21 cellular contexts compared by ENCODE assay signal in genomic region chr7:44222074-44222473, GRCh38. TPM values are rescaled to one million over a fixed set of nuclear protein-coding genes. Genes with fewer than 3 reads are reported as not detected.
DNase-seq lines count a peak whose midpoint lies in the region; ATAC-seq, FAIRE-seq and TF ChIP-seq lines count a peak whose summit lies in the region.
"Had no signal": no experiment of that assay in that cellular context is flagged by ENCODE, and none has a peak within 500 bp of the region (broad histone marks: within the 10 kb centered on the region; RNA-seq: fewer than 3 reads in every experiment).

No MANE protein-coding gene starts in this region.

- H3K27ac ChIP-seq in HepG2 (ENCODE audit: extremely low read length, insufficient read depth, low read length): no peak overlapping the region
- no peak overlapping the region for H3K27ac ChIP-seq in sigmoid colon
- H3K27ac ChIP-seq: A549; BLaER1 treated with 17β-estradiol and CSF1 and Interleukin-3, amounts not matched to agents 10 nM and 100 nM; PC-9; SK-N-MC had no signal

- 57% methylated on average over 11 of the region's 11 CpGs for WGBS in HepG2 (ENCODE audit: low lambda C conversion rate)
- WGBS in sigmoid colon, 2 donors: 84 to 86% methylated on average over 11 of the region's 11 CpGs

- no peaks in the 10 kb centered on the region for H3K9me3 Mint-ChIP-seq in MCF 10A (ENCODE audit: unreplicated experiment)
- H3K9me3 Mint-ChIP-seq: CD8-positive, alpha-beta memory T cell; HFFc6 had no signal

- no peak for ATAC-seq in HepG2

- no peak overlapping the region for H3K27ac Mint-ChIP-seq in MCF 10A (ENCODE audit: low read depth, unreplicated experiment)
- H3K27ac Mint-ChIP-seq: HFFc6 had no signal

- H3K4me3 ChIP-seq in HepG2 (replicated peaks in 1 of 3; ENCODE audit: insufficient read depth in 1 of 3, low read depth in 2 of 3, low read length in 3 of 3) (no peak overlapping the region), sigmoid colon (no peak overlapping the region)
- H3K4me3 ChIP-seq: A549; BLaER1 treated with 17β-estradiol and CSF1 and Interleukin-3, amounts not matched to agents 10 nM and 100 nM; PC-9; SK-N-MC had no signal

- TF ChIP-seq POLR2A in HepG2 (IDR thresholded peaks at IDR 0.05; ENCODE audit: insufficient read depth in 1 of 2, low read depth in 2 of 2, low read length in 2 of 2): no peak
- TF ChIP-seq POLR2A in sigmoid colon (IDR thresholded peaks at IDR 0.05): no peak

- H3K4me3 Mint-ChIP-seq in MCF 10A (ENCODE audit: unreplicated experiment): no peak overlapping the region
- H3K4me3 Mint-ChIP-seq: CD8-positive, alpha-beta memory T cell; HFFc6 had no signal

- intact Hi-C loops in HepG2 (cut with micrococcal nuclease; ENCODE audit: unreplicated experiment): no loop called here
- intact Hi-C loops in sigmoid colon (cut with DNase I): no loop called here
- intact Hi-C loops in MCF 10A (cut with micrococcal nuclease): no loop called here

- peaks cover 39% of the 10 kb centered on the region for H3K4me1 ChIP-seq in HepG2 (ENCODE audit: insufficient read depth, low read length)
- H3K4me1 ChIP-seq in sigmoid colon: no peaks in the 10 kb centered on the region
- H3K4me1 ChIP-seq: A549; BLaER1 treated with 17β-estradiol and CSF1 and Interleukin-3, amounts not matched to agents 10 nM and 100 nM had no signal

- peaks cover 4% of the 10 kb centered on the region for H3K36me3 Mint-ChIP-seq in MCF 10A (ENCODE audit: insufficient read depth, unreplicated experiment)
- H3K36me3 Mint-ChIP-seq: CD8-positive, alpha-beta memory T cell had no signal

- H3K4me2 ChIP-seq in HepG2 (ENCODE audit: low read depth, low read length): peak overlapping the region; percentile 54; the same call in 1 of the 2 replicates
- H3K4me2 ChIP-seq: A549; BLaER1 treated with 17β-estradiol and CSF1 and Interleukin-3, amounts not matched to agents 10 nM and 100 nM had no signal

- H3K36me3 ChIP-seq in HepG2 (replicated peaks in 1 of 2; ENCODE audit: control insufficient read depth in 1 of 2, insufficient read depth in 2 of 2, low read length in 2 of 2): no peaks in the 10 kb centered on the region
- H3K36me3 ChIP-seq in sigmoid colon: no peaks in the 10 kb centered on the region
- H3K36me3 ChIP-seq: BLaER1 treated with 17β-estradiol and CSF1 and Interleukin-3, amounts not matched to agents 10 nM and 100 nM had no signal

- BruUV-seq in HepG2 (replicated peaks; lab: Mats Ljungman, UMichigan): no TSS peak
- BruUV-seq in MCF 10A (replicated peaks; lab: Mats Ljungman, UMichigan): no TSS peak

- H2AFZ ChIP-seq in HepG2 (ENCODE audit: low read length): no peak overlapping the region
- H2AFZ ChIP-seq: PC-9 had no signal

- no peak for TF ChIP-seq RAD21 in HepG2 (CRISPR knock-in tag; IDR thresholded peaks at IDR 0.05)

- no peak for TF ChIP-seq EP300 in HepG2 (IDR thresholded peaks at IDR 0.05; ENCODE audit: low read depth in 2 of 2, low read length in 2 of 2)
- no peak for TF ChIP-seq EP300 in HepG2 (CRISPR knock-in tag; IDR thresholded peaks at IDR 0.05; ENCODE audit: borderline replicate concordance)
- no peak for TF ChIP-seq EP300 in sigmoid colon (IDR thresholded peaks at IDR 0.05)

- in situ Hi-C loops in HepG2 (cut with HindIII; ENCODE audit: extremely low pct_ligation_motif_present, low pct_unique_long_range_greater_than_20kb): no loop called here

- H3K79me2 ChIP-seq in HepG2 (ENCODE audit: insufficient read depth, low read length): no peaks in the 10 kb centered on the region

- H3K4me1 Mint-ChIP-seq in MCF 10A (ENCODE audit: insufficient read depth, unreplicated experiment): peaks cover 26% of the 10 kb centered on the region
- H3K4me1 Mint-ChIP-seq: CD8-positive, alpha-beta memory T cell had no signal

- H3K27me3 ChIP-seq in HepG2 (ENCODE audit: control insufficient read depth in 1 of 2, insufficient read depth in 2 of 2, low read length in 2 of 2): peaks cover 14 to 44% of the 10 kb centered on the region in 2 experiments; a peak in 4 of 5 replicates
- peaks cover 0 to 34% (median 20%) of the 10 kb centered on the region in 3 donors for H3K27me3 ChIP-seq in sigmoid colon
- H3K27me3 ChIP-seq: BLaER1 treated with 17β-estradiol and CSF1 and Interleukin-3, amounts not matched to agents 10 nM and 100 nM had no signal

- H3K9ac ChIP-seq in HepG2 (ENCODE audit: insufficient read depth, low read depth, low read length): no peak overlapping the region
- H3K9ac ChIP-seq: BLaER1 treated with 17β-estradiol and CSF1 and Interleukin-3, amounts not matched to agents 10 nM and 100 nM had no signal

- no peaks in the 10 kb centered on the region for H4K20me1 ChIP-seq in HepG2 (ENCODE audit: insufficient read depth, low read length)
- H4K20me1 ChIP-seq: BLaER1 treated with 17β-estradiol and CSF1 and Interleukin-3, amounts not matched to agents 10 nM and 100 nM had no signal

- H3K9me3 ChIP-seq in HepG2 (ENCODE audit: low read length) (no peaks in the 10 kb centered on the region), sigmoid colon (no peaks in the 10 kb centered on the region)
- H3K9me3 ChIP-seq: A549; BLaER1 treated with 17β-estradiol and CSF1 and Interleukin-3, amounts not matched to agents 10 nM and 100 nM had no signal

- TF ChIP-seq CTCF in HepG2 (CRISPR knock-in tag; IDR thresholded peaks at IDR 0.05) (no peak), sigmoid colon (IDR thresholded peaks at IDR 0.05) (no peak), MCF 10A (IDR thresholded peaks at IDR 0.05; ENCODE audit: unreplicated experiment) (no peak)

- CTCF ChIA-PET in HepG2 (lab: Yijun Ruan, JAX; ENCODE audit: low intra/inter-chr PET ratio, low total read pairs) (interaction anchor here (0.7 kb wide), 1 partner anchor 115 kb away, joined by 3 read pairs; no protein-coding TSS in a partner anchor), MCF 10A (lab: Yijun Ruan, JAX) (no interaction called here)

- no peaks in the 10 kb centered on the region for H3K27me3 Mint-ChIP-seq in MCF 10A (ENCODE audit: insufficient read depth, unreplicated experiment)

- POLR2A ChIA-PET in HepG2 (lab: Yijun Ruan, JAX): no interaction called here
- POLR2A ChIA-PET in MCF 10A (lab: Yijun Ruan, JAX): interaction anchor here (0.6 kb wide), 1 partner anchor 768 kb away, joined by 3 read pairs; no protein-coding TSS in a partner anchor

- no peak for FAIRE-seq in HepG2 (lab: Jason Lieb, UNC)
- FAIRE-seq: A549, GM12892, H1 had no signal

- DNase-seq in NCI-H748 (lab: John Stamatoyannopoulos, UW; ENCODE audit: unreplicated experiment) (peak; percentile 13), NCI-H748 treated with DMSO at 0.1 percent for 48 hours (lab: John Stamatoyannopoulos, UW) (no peak), NCI-H2171 treated with DMSO at 0.1 percent for 48 hours (lab: John Stamatoyannopoulos, UW) (peak; percentile 76), HepG2 (ENCODE audit: low spot score) (no peak), sigmoid colon (peak; percentile 41), putamen (ENCODE audit: low spot score) (no peak), epidermal melanocyte (ENCODE audit: insufficient read length, low spot score) (no peak), MCF 10A (ENCODE audit: unreplicated experiment) (no peak)
- DNase-seq: GDM1, HFFc6, KG1, NCI-H1436, NCI-H2081 treated with DMSO at 0.1 percent for 48 hours, NCI-H446 had no signal

RNA-seq across cellular contexts. Expression of gene YKT6, which starts 21.3 kb away (rescaled TPM):
- total RNA-seq in HepG2 (2016; rRNA removed; fragmentation: Illumina TruSeq; extraction: Trizol) (52.2 and 59.0 TPM in 2 replicates), sigmoid colon (10 to 100 TPM; 39.2 to 50.1 (median 44.5) TPM), MCF 10A (2022) (107 and 153 TPM in 2 replicates)
- 32.5 and 39.5 TPM in 2 replicates for total RNA-seq in HepG2 (2016; cell fraction: cytosol; rRNA removed; fragmentation: Illumina TruSeq; extraction: Trizol; ENCODE audit: low read depth)
- 50.3 and 53.4 TPM in 2 replicates for total RNA-seq in HepG2 (2016; cell fraction: insoluble cytoplasmic fraction; rRNA removed; fragmentation: Illumina TruSeq; extraction: Trizol)
- 72.2 and 82.9 TPM in 2 replicates for total RNA-seq in HepG2 (2016; cell fraction: membrane; rRNA removed; fragmentation: Illumina TruSeq; extraction: Trizol)
- 29.8 and 32.8 TPM in 2 replicates for total RNA-seq in HepG2 (2016; cell fraction: nucleus; rRNA removed; fragmentation: Illumina TruSeq; extraction: Trizol)
- polyA plus RNA-seq in HepG2 (2011; rRNA removed) (60.3 and 65.6 TPM in 2 replicates), sigmoid colon (10 to 100 TPM; 63.1 to 95.5 (median 73.3) TPM)
- polyA plus RNA-seq in HepG2 (2011; cell fraction: cytosol; rRNA removed): 59.3 and 64.4 TPM in 2 replicates
- 71.8 and 75.7 TPM in 2 replicates for polyA plus RNA-seq in HepG2 (2011; cell fraction: nucleus; rRNA removed)
- 36.1 and 46.4 TPM in 2 replicates for polyA plus RNA-seq in HepG2 (2012)
- polyA plus RNA-seq in HepG2 (2016; cell fraction: cytosol; fragmentation: Illumina TruSeq; extraction: Trizol; ENCODE audit: low read depth): 51.9 and 71.1 TPM in 2 replicates
- 67.7 and 77.1 TPM in 2 replicates for polyA plus RNA-seq in HepG2 (2016; cell fraction: insoluble cytoplasmic fraction; fragmentation: Illumina TruSeq; extraction: Trizol; ENCODE audit: low read depth)
- polyA plus RNA-seq in HepG2 (2016; cell fraction: membrane; fragmentation: Illumina TruSeq; extraction: Trizol; ENCODE audit: low read depth): 72.0 and 86.2 TPM in 2 replicates
- 65.4 and 71.2 TPM in 2 replicates for polyA plus RNA-seq in HepG2 (2016; cell fraction: nucleus; fragmentation: Illumina TruSeq; extraction: Trizol; ENCODE audit: insufficient read depth, low read depth)
- polyA minus RNA-seq in HepG2 (2011; rRNA and poly(A)+ RNA removed; ENCODE audit: low replicate concordance): 55.8 and 105 TPM in 2 replicates
- polyA minus RNA-seq in HepG2 (2011; cell fraction: cytosol; rRNA and poly(A)+ RNA removed): 19.1 and 20.7 TPM in 2 replicates
- polyA minus RNA-seq in HepG2 (2011; cell fraction: nucleus; rRNA and poly(A)+ RNA removed): 38.1 and 44.4 TPM in 2 replicates

RNA-seq across cellular contexts. Expression of gene GCK, which starts 32.8 kb away (rescaled TPM):
- total RNA-seq in HepG2 (2016; rRNA removed; fragmentation: Illumina TruSeq; extraction: Trizol): not detected in 2 replicates
- total RNA-seq in HepG2 (2016; cell fraction: cytosol; rRNA removed; fragmentation: Illumina TruSeq; extraction: Trizol; ENCODE audit: low read depth): not detected in 2 replicates
- total RNA-seq in HepG2 (2016; cell fraction: insoluble cytoplasmic fraction; rRNA removed; fragmentation: Illumina TruSeq; extraction: Trizol): not detected in 2 replicates
- total RNA-seq in HepG2 (2016; cell fraction: membrane; rRNA removed; fragmentation: Illumina TruSeq; extraction: Trizol): not detected in 2 replicates
- not detected in 2 replicates for total RNA-seq in HepG2 (2016; cell fraction: nucleus; rRNA removed; fragmentation: Illumina TruSeq; extraction: Trizol)
- not detected in 2 replicates for polyA plus RNA-seq in HepG2 (2011; rRNA removed)
- not detected in 2 replicates for polyA plus RNA-seq in HepG2 (2011; cell fraction: cytosol; rRNA removed)
- not detected in 2 replicates for polyA plus RNA-seq in HepG2 (2011; cell fraction: nucleus; rRNA removed)
- 0.55 TPM in 1 of 2 replicates, not detected in the other for polyA plus RNA-seq in HepG2 (2012)
- not detected in 2 replicates for polyA plus RNA-seq in HepG2 (2016; cell fraction: cytosol; fragmentation: Illumina TruSeq; extraction: Trizol; ENCODE audit: low read depth)
- not detected in 2 replicates for polyA plus RNA-seq in HepG2 (2016; cell fraction: insoluble cytoplasmic fraction; fragmentation: Illumina TruSeq; extraction: Trizol; ENCODE audit: low read depth)
- polyA plus RNA-seq in HepG2 (2016; cell fraction: membrane; fragmentation: Illumina TruSeq; extraction: Trizol; ENCODE audit: low read depth): not detected in 2 replicates
- not detected in 2 replicates for polyA plus RNA-seq in HepG2 (2016; cell fraction: nucleus; fragmentation: Illumina TruSeq; extraction: Trizol; ENCODE audit: insufficient read depth, low read depth)
- polyA minus RNA-seq in HepG2 (2011; rRNA and poly(A)+ RNA removed; ENCODE audit: low replicate concordance): not detected in 2 replicates
- not detected in 2 replicates for polyA minus RNA-seq in HepG2 (2011; cell fraction: cytosol; rRNA and poly(A)+ RNA removed)
- not detected in 2 replicates for polyA minus RNA-seq in HepG2 (2011; cell fraction: nucleus; rRNA and poly(A)+ RNA removed)
- total RNA-seq in sigmoid colon: 1 to 10 TPM in 2 of 4 donors, under 1 TPM in 1, not detected in 1; 0.27 to 1.8 (median 1.4) TPM
- polyA plus RNA-seq in sigmoid colon: under 1 TPM in 2 of 3 donors, not detected in 1; 0.32 to 0.60 TPM
- not detected in 2 replicates for total RNA-seq in MCF 10A (2022)
- total RNA-seq: PC-9 had no signal

Comparison
In these comparisons a context has a peak if more than half of its experiments do, and no peak if none do; other contexts are left out.
1. DNase-seq: peak in NCI-H748 (single experiment), NCI-H2171 treated with DMSO at 0.1 percent for 48 hours (single experiment) and sigmoid colon (single experiment); none in NCI-H748 treated with DMSO at 0.1 percent for 48 hours (single experiment), HepG2 (single experiment), putamen (single experiment), epidermal melanocyte (single experiment) and MCF 10A (single experiment).